8 cellular contexts compared by ENCODE assay signal in the genomic region with DNA sequence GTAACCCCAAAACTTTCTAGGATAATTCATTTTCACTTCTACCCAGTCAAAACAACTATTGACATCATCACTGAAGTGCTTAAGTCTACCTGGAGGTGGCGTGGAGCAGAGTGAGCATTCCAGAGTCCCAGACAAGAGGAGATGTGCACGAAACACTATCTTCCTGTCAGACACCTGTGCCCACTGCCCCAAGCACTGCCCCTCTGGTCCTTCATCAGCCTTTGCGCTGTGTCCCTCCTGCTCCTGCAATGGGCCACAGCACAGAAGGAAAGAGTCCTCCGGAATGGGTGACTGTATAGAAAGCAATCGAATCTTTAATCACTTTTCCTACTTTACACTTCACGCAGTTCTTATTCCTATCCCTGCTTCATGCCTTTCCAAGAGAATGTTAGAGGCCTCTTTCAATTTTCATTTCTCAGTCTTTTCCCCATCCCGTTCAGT. TPM values are rescaled to one million over a fixed set of nuclear protein-coding genes. Genes with fewer than 3 reads are reported as not detected.
DNase-seq lines count a peak whose midpoint lies in the region; ATAC-seq, FAIRE-seq and TF ChIP-seq lines count a peak whose summit lies in the region.

No MANE protein-coding gene starts in this region.

- DNase-seq in activated CD4-positive, alpha-beta T cell treated with anti-CD3 and anti-CD28 coated beads, Interleukin-2, amount 50 U/mL, for 48 hours, result peak; percentile 5 to 8
- no peak for DNase-seq in activated CD4-positive, alpha-beta T cell treated with anti-CD3 and anti-CD28 coated beads for 1 hour
- DNase-seq in H4 (ENCODE audit: low spot score), result peak; percentile 29
- peak; percentile 19 for DNase-seq in NB4 (ENCODE audit: low read depth)
- DNase-seq in astrocyte of the cerebellum (ENCODE audit: low read depth), result peak; percentile 20
- DNase-seq in left lung, result no peak
- no peak for DNase-seq in GM12891 (ENCODE audit: insufficient read length, low spot score)
- DNase-seq in DMS79 (lab: John Stamatoyannopoulos, UW), result no peak

- H3K4me1 ChIP-seq in left lung, result peaks cover 9 to 15% of the 10 kb centered on the region in 2 donors

- H3K27ac ChIP-seq in left lung, result no peak overlapping the region

- peak; percentile 34 for ATAC-seq in left lung

- no peak for FAIRE-seq in GM12891 (lab: Jason Lieb, UNC)

- intact Hi-C loops in left lung (cut with DNase I), result no loop called here

- H3K4me3 ChIP-seq in NB4 (ENCODE audit: low read depth, low read length), result no peak overlapping the region
- peak overlapping the region; percentile 55 for H3K4me3 ChIP-seq in astrocyte of the cerebellum (ENCODE audit: low read depth, low read length)
- H3K4me3 ChIP-seq in left lung, result no peak overlapping the region

- in situ Hi-C loops in astrocyte of the cerebellum (cut with HindIII; ENCODE audit: low sequenced_read_pairs), result no loop called here

- peaks cover 44 to 57% of the 10 kb centered on the region in 2 donors for H3K27me3 ChIP-seq in left lung

- H3K9me3 ChIP-seq in left lung, result no peaks in the 10 kb centered on the region

- TF ChIP-seq CTCF in NB4 (IDR thresholded peaks at IDR 0.05; ENCODE audit: low read depth, low read length) (peak; percentile 20), astrocyte of the cerebellum (IDR thresholded peaks at IDR 0.05; ENCODE audit: low read depth, low read length, missing control alignments) (peak; percentile 70), left lung (IDR thresholded peaks at IDR 0.05) (no peak)

- TF ChIP-seq POLR2A in NB4 (IDR thresholded peaks at IDR 0.05; ENCODE audit: extremely low read depth, insufficient read length) (no peak), GM12891 (IDR thresholded peaks at IDR 0.05; ENCODE audit: low read depth, low read length) (no peak)

- no peaks in the 10 kb centered on the region for H3K36me3 ChIP-seq in left lung

TF ChIP-seq in GM12891, 5 proteins besides CTCF, POLR2A, EP300 and RAD21:
- no peak for TF ChIP-seq SPI1 (IDR thresholded peaks at IDR 0.05; ENCODE audit: low read depth, low read length)
- no peak for TF ChIP-seq PAX5 (IDR thresholded peaks at IDR 0.05; ENCODE audit: insufficient read depth, low read length, severe bottlenecking)
- no peak for TF ChIP-seq POU2F2 (IDR thresholded peaks at IDR 0.05; ENCODE audit: low read depth, low read length)
- no peak for TF ChIP-seq TAF1 (IDR thresholded peaks at IDR 0.05; ENCODE audit: low read depth, low read length)
- TF ChIP-seq POLR2AphosphoS5 (IDR thresholded peaks at IDR 0.05; ENCODE audit: low read depth, low read length), result no peak

RNA-seq across cellular contexts. Expression of a gene that starts 0.5 kb away (rescaled TPM):
- 1.0 and 24.9 TPM in 2 replicates for total RNA-seq in H4 (2014; rRNA removed; shearing (Covaris generic))
- not detected for total RNA-seq in left lung
- polyA plus RNA-seq in GM12891 (2012; ENCODE audit: low read depth, missing spikeins), result not detected

Comparison
In these comparisons a context has a peak if more than half of its experiments do, and no peak if none do; other contexts are left out.
1. DNase-seq: peak in activated CD4-positive, alpha-beta T cell treated with anti-CD3 and anti-CD28 coated beads, Interleukin-2, amount 50 U/mL, for 48 hours (2 of 2), H4 (single experiment), NB4 (single experiment) and astrocyte of the cerebellum (single experiment); none in activated CD4-positive, alpha-beta T cell treated with anti-CD3 and anti-CD28 coated beads for 1 hour (single experiment), left lung (0 of 2), GM12891 (single experiment) and DMS79 (single experiment).
2. CTCF ChIP-seq: peak in NB4 (single experiment) and astrocyte of the cerebellum (single experiment); none in left lung (0 of 2).